8 cellular contexts compared by ENCODE assay signal in the genomic region with DNA sequence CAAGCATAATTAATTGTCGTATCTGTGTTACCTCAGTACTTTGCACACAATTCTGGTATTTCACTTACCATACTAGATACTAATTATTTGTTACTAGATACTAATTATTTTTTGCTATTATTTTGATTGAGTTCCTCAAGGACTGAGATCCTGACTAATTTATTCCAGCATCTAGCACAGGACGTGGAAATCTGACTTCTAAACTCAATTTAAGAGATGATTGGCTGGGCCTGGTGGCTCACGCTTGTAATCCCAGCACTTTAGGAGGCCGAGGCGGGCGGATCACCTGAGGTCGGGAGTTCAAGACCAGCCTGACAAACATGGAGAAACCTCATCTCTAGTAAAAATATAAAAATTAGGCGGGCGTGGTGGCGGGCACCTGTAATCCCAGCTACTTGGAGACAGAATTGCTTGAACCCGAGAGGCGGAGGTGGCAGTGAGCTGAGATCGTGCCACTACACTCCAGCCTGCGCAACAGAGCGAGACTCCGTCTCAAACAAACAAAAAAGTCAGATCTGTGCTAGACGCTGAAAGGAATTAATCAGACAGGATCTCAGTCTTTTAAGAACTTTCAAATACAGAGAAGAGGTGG. TPM values are rescaled to one million over a fixed set of nuclear protein-coding genes. Genes with fewer than 3 reads are reported as not detected.
DNase-seq lines count a peak whose midpoint lies in the region; FAIRE-seq lines count a peak whose summit lies in the region.

No MANE protein-coding gene starts in this region.

- H3K9me3 ChIP-seq in subcutaneous abdominal adipose tissue (ENCODE audit: control insufficient read depth in 5 of 5, low read length in 5 of 5), result no peaks in the 10 kb centered on the region

- H3K27ac ChIP-seq in subcutaneous abdominal adipose tissue (ENCODE audit: low read depth, low read length), result peak overlapping the region; percentile 63

- H3K27me3 ChIP-seq in subcutaneous abdominal adipose tissue (ENCODE audit: control insufficient read depth in 5 of 5, insufficient read depth in 4 of 5, low read length in 5 of 5), result no peaks in the 10 kb centered on the region

- H3K27ac Mint-ChIP-seq in activated T-helper 1 cell treated with anti-CD3 and anti-CD28 coated beads, Interleukin-12 subunit alpha, Interleukin-12 subunit beta, Interleukin-2, Interleukin-4 antibody, amounts not matched to agents 30 ng/mL and 10 ng/mL and 1 ng/mL, durations not matched to agents 14 hours and 24 hours and 36 hours, result peak overlapping the region; percentile 94

- intact Hi-C loops in activated T-helper 1 cell treated with anti-CD3 and anti-CD28 coated beads, Interleukin-12 subunit alpha, Interleukin-12 subunit beta, Interleukin-2, Interleukin-4 antibody, amounts not matched to agents 30 ng/mL and 10 ng/mL and 1 ng/mL, durations not matched to agents 14 hours and 24 hours and 36 hours (cut with micrococcal nuclease), result no loop called here

- peak; percentile 59 for DNase-seq in DMS53 (lab: John Stamatoyannopoulos, UW)
- no peak for DNase-seq in DMS53 treated with DMSO at 0.1 percent for 48 hours (lab: John Stamatoyannopoulos, UW; ENCODE audit: unreplicated experiment)
- DNase-seq in activated T-helper 1 cell treated with anti-CD3 and anti-CD28 coated beads, Interleukin-12 subunit alpha, Interleukin-12 subunit beta, Interleukin-2, Interleukin-4 antibody, amounts not matched to agents 30 ng/mL and 10 ng/mL and 1 ng/mL, durations not matched to agents 14 hours and 24 hours and 36 hours (ENCODE audit: low spot score), result no peak
- DNase-seq in OCI-M2 (lab: John Stamatoyannopoulos, UW; ENCODE audit: unreplicated experiment), result no peak
- no peak for DNase-seq in NCI-H1694 (lab: John Stamatoyannopoulos, UW)
- DNase-seq in germinal center (ENCODE audit: low spot score), result no peak

- FAIRE-seq in islet of Langerhans (lab: Jason Lieb, UNC), result peak; percentile 49

- peak overlapping the region in 4 of 5 donors; percentile 66 to 86 (median 76) for H3K9ac ChIP-seq in subcutaneous abdominal adipose tissue (ENCODE audit: low read length in 5 of 5)

- H3K27me3 Mint-ChIP-seq in activated T-helper 1 cell treated with anti-CD3 and anti-CD28 coated beads, Interleukin-12 subunit alpha, Interleukin-12 subunit beta, Interleukin-2, Interleukin-4 antibody, amounts not matched to agents 30 ng/mL and 10 ng/mL and 1 ng/mL, durations not matched to agents 14 hours and 24 hours and 36 hours (ENCODE audit: insufficient read depth), result no peaks in the 10 kb centered on the region

- H3K4me1 ChIP-seq in subcutaneous abdominal adipose tissue (ENCODE audit: control insufficient read depth in 5 of 5, insufficient read depth in 5 of 5, low read length in 5 of 5), result peaks cover 0 to 24% (median 13%) of the 10 kb centered on the region in 5 donors

- H3K9me3 Mint-ChIP-seq in activated T-helper 1 cell treated with anti-CD3 and anti-CD28 coated beads, Interleukin-12 subunit alpha, Interleukin-12 subunit beta, Interleukin-2, Interleukin-4 antibody, amounts not matched to agents 30 ng/mL and 10 ng/mL and 1 ng/mL, durations not matched to agents 14 hours and 24 hours and 36 hours, result no peaks in the 10 kb centered on the region

- peak overlapping the region; percentile 98 for H3K4me3 Mint-ChIP-seq in activated T-helper 1 cell treated with anti-CD3 and anti-CD28 coated beads, Interleukin-12 subunit alpha, Interleukin-12 subunit beta, Interleukin-2, Interleukin-4 antibody, amounts not matched to agents 30 ng/mL and 10 ng/mL and 1 ng/mL, durations not matched to agents 14 hours and 24 hours and 36 hours

- H3K36me3 Mint-ChIP-seq in activated T-helper 1 cell treated with anti-CD3 and anti-CD28 coated beads, Interleukin-12 subunit alpha, Interleukin-12 subunit beta, Interleukin-2, Interleukin-4 antibody, amounts not matched to agents 30 ng/mL and 10 ng/mL and 1 ng/mL, durations not matched to agents 14 hours and 24 hours and 36 hours (ENCODE audit: low read depth), result peaks cover 1% of the 10 kb centered on the region

- H3K36me3 ChIP-seq in subcutaneous abdominal adipose tissue (ENCODE audit: control insufficient read depth in 5 of 5, insufficient read depth in 5 of 5, low read length in 5 of 5), result no peaks in the 10 kb centered on the region

- H3K4me3 ChIP-seq in subcutaneous abdominal adipose tissue (ENCODE audit: low read depth in 1 of 5, low read length in 5 of 5), result peak overlapping the region; percentile 90 to 99 (median 97)

- H3K4me1 Mint-ChIP-seq in activated T-helper 1 cell treated with anti-CD3 and anti-CD28 coated beads, Interleukin-12 subunit alpha, Interleukin-12 subunit beta, Interleukin-2, Interleukin-4 antibody, amounts not matched to agents 30 ng/mL and 10 ng/mL and 1 ng/mL, durations not matched to agents 14 hours and 24 hours and 36 hours (ENCODE audit: low read depth), result peaks cover 25% of the 10 kb centered on the region

RNA-seq across cellular contexts. Expression of a gene that starts 0.5 kb away (rescaled TPM):
- 55.0 and 56.3 TPM in 2 replicates for total RNA-seq in activated T-helper 1 cell treated with anti-CD3 and anti-CD28 coated beads, Interleukin-12 subunit alpha, Interleukin-12 subunit beta, Interleukin-2, Interleukin-4 antibody, amounts not matched to agents 30 ng/mL and 10 ng/mL and 1 ng/mL, durations not matched to agents 14 hours and 24 hours and 36 hours

RNA-seq across cellular contexts. Expression of a gene that starts 26.3 kb away (rescaled TPM):
- total RNA-seq in activated T-helper 1 cell treated with anti-CD3 and anti-CD28 coated beads, Interleukin-12 subunit alpha, Interleukin-12 subunit beta, Interleukin-2, Interleukin-4 antibody, amounts not matched to agents 30 ng/mL and 10 ng/mL and 1 ng/mL, durations not matched to agents 14 hours and 24 hours and 36 hours, result 81.9 and 88.0 TPM in 2 replicates
